ENCODE assay signal across 17 cellular contexts in genomic region chr4:4881432-4881831, GRCh38. TPM values are rescaled to one million over a fixed set of nuclear protein-coding genes. Genes with fewer than 3 reads are reported as not detected.
DNase-seq lines count a peak whose midpoint lies in the region; ATAC-seq, FAIRE-seq and TF ChIP-seq lines count a peak whose summit lies in the region.
"Had no signal": no experiment of that assay in that cellular context is flagged by ENCODE, and none has a peak within 500 bp of the region (broad histone marks: within the 10 kb centered on the region; RNA-seq: fewer than 3 reads in every experiment).

No MANE protein-coding gene starts in this region.

- no peak for TF ChIP-seq RAD21 in K562 (CRISPR knock-in tag; conservative IDR thresholded peaks at IDR 0.05 in 1 of 2, IDR thresholded peaks at IDR 0.05 in 1 of 2)

- no peaks in the 10 kb centered on the region for H3K9me3 ChIP-seq in HEK293 (ENCODE audit: control insufficient read depth, insufficient read depth, low read depth, low read length)
- H3K9me3 ChIP-seq in K562 (replicated peaks; ENCODE audit: control insufficient read depth, insufficient read depth, low read depth, low read length) = no peaks in the 10 kb centered on the region
- H3K9me3 ChIP-seq: BLaER1 treated with 17β-estradiol and CSF1 and Interleukin-3, amounts not matched to agents 10 nM and 100 nM had no signal

- H3K4me1 ChIP-seq in HEK293 (ENCODE audit: control insufficient read depth, insufficient read depth, low read length) = no peaks in the 10 kb centered on the region
- no peaks in the 10 kb centered on the region for H3K4me1 ChIP-seq in K562 (replicated peaks in 1 of 2; ENCODE audit: control insufficient read depth in 2 of 2, insufficient read depth in 2 of 2, low read length in 2 of 2)

- no peak overlapping the region for H2AFZ ChIP-seq in K562 (ENCODE audit: low read depth, low read length)

- peaks cover 8% of the 10 kb centered on the region; the same call in 1 of the 2 replicates for H4K20me1 ChIP-seq in K562 (replicated peaks; ENCODE audit: control insufficient read depth, insufficient read depth, low read length)
- H4K20me1 ChIP-seq: BLaER1 treated with 17β-estradiol and CSF1 and Interleukin-3, amounts not matched to agents 10 nM and 100 nM had no signal

- H3K4me3 ChIP-seq in HEK293 (ENCODE audit: low read depth, low read length) = no peak overlapping the region
- H3K4me3 ChIP-seq in K562 = no peak overlapping the region
- H3K4me3 ChIP-seq: BLaER1 treated with 17β-estradiol and CSF1 and Interleukin-3, amounts not matched to agents 10 nM and 100 nM had no signal

- H3K36me3 ChIP-seq in HEK293 (ENCODE audit: control insufficient read depth in 2 of 2, insufficient read depth in 1 of 2, low read length in 2 of 2) (no peaks in the 10 kb centered on the region), K562 (ENCODE audit: control insufficient read depth, insufficient read depth, low read length) (no peaks in the 10 kb centered on the region)
- H3K36me3 ChIP-seq: BLaER1 treated with 17β-estradiol and CSF1 and Interleukin-3, amounts not matched to agents 10 nM and 100 nM had no signal

- intact Hi-C loops in K562 (cut with micrococcal nuclease) = loop anchor here (2.0 kb wide), 1 partner anchor 393 kb away; no protein-coding TSS in a partner anchor

- CTCF ChIA-PET in HEK293 (lab: Yijun Ruan, JAX) = no interaction called here
- CTCF ChIA-PET in K562 (lab: Yijun Ruan, JAX; ENCODE audit: low intra/inter-chr PET ratio) = no interaction called here

- POLR2A ChIA-PET in HEK293 (lab: Yijun Ruan, JAX) = no interaction called here
- POLR2A ChIA-PET in K562 (lab: Yijun Ruan, JAX) = no interaction called here

- no peak for TF ChIP-seq POLR2A in K562 (conservative IDR thresholded peaks at IDR 0.05)

- no peak for ATAC-seq in K562
- no peak for ATAC-seq in HG03565 (IDR thresholded peaks at IDR 0.05; ENCODE audit: unreplicated experiment)

- no peak for FAIRE-seq in K562 (lab: Jason Lieb, UNC)
- FAIRE-seq: D721Med, GM12892, GM18507 had no signal

- H3K27ac ChIP-seq in HEK293 (ENCODE audit: extremely low read depth, low read depth, low read length) (no peak overlapping the region), K562 (ENCODE audit: extremely low read depth, low read depth, low read length) (no peak overlapping the region)
- H3K27ac ChIP-seq: BLaER1 treated with 17β-estradiol and CSF1 and Interleukin-3, amounts not matched to agents 10 nM and 100 nM; HL-60 had no signal

- BruUV-seq in K562 (replicated peaks; lab: Mats Ljungman, UMichigan) = no TSS peak

- no peak overlapping the region for H3K4me2 ChIP-seq in K562 (ENCODE audit: insufficient read depth, low read length)

- 0% methylated on average over 2 of the region's 2 CpGs for WGBS in K562 (ENCODE audit: insufficient coverage, low coverage, missing lambda C conversion rate)

- H3K9me1 ChIP-seq in K562 (ENCODE audit: control insufficient read depth, insufficient read depth, low read length) = no peaks in the 10 kb centered on the region

- H3K9ac ChIP-seq in K562 (ENCODE audit: insufficient read depth in 1 of 2, low read depth in 2 of 2, low read length in 2 of 2) = no peak overlapping the region
- H3K9ac ChIP-seq: BLaER1 treated with 17β-estradiol and CSF1 and Interleukin-3, amounts not matched to agents 10 nM and 100 nM had no signal

- no peak for TF ChIP-seq EP300 in K562 (IDR thresholded peaks at IDR 0.05; ENCODE audit: low read length)

- no peak for DNase-seq in K562 (ENCODE audit: extremely low read depth in 1 of 4, low spot score in 3 of 4)
- peak; percentile 14 for DNase-seq in fibroblast of peridontal ligament (ENCODE audit: extremely low read depth)
- no peak for DNase-seq in NCI-H774 (lab: John Stamatoyannopoulos, UW)
- DNase-seq in amygdala (lab: John Stamatoyannopoulos, UW) = no peak
- DNase-seq: CD8-positive, alpha-beta memory T cell; COR-L47; GDM1; GOT3; H7 had no signal

- H3K27me3 ChIP-seq in K562 (ENCODE audit: control insufficient read depth in 2 of 2, insufficient read depth in 2 of 2, low read length in 2 of 2) = peaks cover 6 to 24% of the 10 kb centered on the region in 2 experiments; a peak in 4 of 5 replicates
- H3K27me3 ChIP-seq: BLaER1 treated with 17β-estradiol and CSF1 and Interleukin-3, amounts not matched to agents 10 nM and 100 nM had no signal

- TF ChIP-seq CTCF in HEK293 (tag by site-specific recombination; IDR thresholded peaks at IDR 0.05) (no peak), K562 (IDR thresholded peaks at IDR 0.05 in 2 of 3, conservative IDR thresholded peaks at IDR 0.05 in 1 of 3; ENCODE audit: insufficient read depth in 2 of 3, low read depth in 1 of 3, low read length in 3 of 3) (no peak)

- no peaks in the 10 kb centered on the region for H3K79me2 ChIP-seq in K562 (ENCODE audit: control insufficient read depth, insufficient read depth, low read length)

- in situ Hi-C loops in K562 (cut with MboI) = loop anchor here (10.0 kb wide), 1 partner anchor 387 kb away; no protein-coding TSS in a partner anchor

TF ChIP-seq in HEK293, 187 proteins besides CTCF, POLR2A, EP300 and RAD21 (continues in another document):
- TF ChIP-seq ZNF692 (tag by site-specific recombination; IDR thresholded peaks at IDR 0.05) (0 out of 2 replicates have a peak, but pooled peaks have one; percentile 37), ZNF629 (tag by site-specific recombination; IDR thresholded peaks at IDR 0.05) (no peak), SP3 (tag by site-specific recombination; IDR thresholded peaks at IDR 0.05) (no peak)

TF ChIP-seq in K562, 482 proteins besides CTCF, POLR2A, EP300 and RAD21:
- TF ChIP-seq, protein P1, sequence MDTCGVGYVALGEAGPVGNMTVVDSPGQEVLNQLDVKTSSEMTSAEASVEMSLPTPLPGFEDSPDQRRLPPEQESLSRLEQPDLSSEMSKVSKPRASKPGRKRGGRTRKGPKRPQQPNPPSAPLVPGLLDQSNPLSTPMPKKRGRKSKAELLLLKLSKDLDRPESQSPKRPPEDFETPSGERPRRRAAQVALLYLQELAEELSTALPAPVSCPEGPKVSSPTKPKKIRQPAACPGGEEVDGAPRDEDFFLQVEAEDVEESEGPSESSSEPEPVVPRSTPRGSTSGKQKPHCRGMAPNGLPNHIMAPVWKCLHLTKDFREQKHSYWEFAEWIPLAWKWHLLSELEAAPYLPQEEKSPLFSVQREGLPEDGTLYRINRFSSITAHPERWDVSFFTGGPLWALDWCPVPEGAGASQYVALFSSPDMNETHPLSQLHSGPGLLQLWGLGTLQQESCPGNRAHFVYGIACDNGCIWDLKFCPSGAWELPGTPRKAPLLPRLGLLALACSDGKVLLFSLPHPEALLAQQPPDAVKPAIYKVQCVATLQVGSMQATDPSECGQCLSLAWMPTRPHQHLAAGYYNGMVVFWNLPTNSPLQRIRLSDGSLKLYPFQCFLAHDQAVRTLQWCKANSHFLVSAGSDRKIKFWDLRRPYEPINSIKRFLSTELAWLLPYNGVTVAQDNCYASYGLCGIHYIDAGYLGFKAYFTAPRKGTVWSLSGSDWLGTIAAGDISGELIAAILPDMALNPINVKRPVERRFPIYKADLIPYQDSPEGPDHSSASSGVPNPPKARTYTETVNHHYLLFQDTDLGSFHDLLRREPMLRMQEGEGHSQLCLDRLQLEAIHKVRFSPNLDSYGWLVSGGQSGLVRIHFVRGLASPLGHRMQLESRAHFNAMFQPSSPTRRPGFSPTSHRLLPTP (IDR thresholded peaks at IDR 0.05; ENCODE audit: borderline replicate concordance, extremely low read depth, insufficient read length) = no peak
- TF ChIP-seq BDP1 (IDR thresholded peaks at IDR 0.05; ENCODE audit: insufficient read depth, insufficient read length) = no peak
- no peak for TF ChIP-seq ZNF347 (CRISPR knock-in tag; IDR thresholded peaks at IDR 0.05; ENCODE audit: low read depth)
- TF ChIP-seq CEBPG (CRISPR knock-in tag; IDR thresholded peaks at IDR 0.05) = no peak
- peak in 1 of 2 experiments; percentile 85; a peak in 2 of 4 replicates for TF ChIP-seq CEBPG (tag; conservative IDR thresholded peaks at IDR 0.05 in 1 of 2, IDR thresholded peaks at IDR 0.05 in 1 of 2)
- no peak for TF ChIP-seq FOXM1 (IDR thresholded peaks at IDR 0.05; ENCODE audit: low read depth)
- TF ChIP-seq FOXM1 (CRISPR knock-in tag; IDR thresholded peaks at IDR 0.05; ENCODE audit: low read depth) = no peak
- TF ChIP-seq, protein P2, sequence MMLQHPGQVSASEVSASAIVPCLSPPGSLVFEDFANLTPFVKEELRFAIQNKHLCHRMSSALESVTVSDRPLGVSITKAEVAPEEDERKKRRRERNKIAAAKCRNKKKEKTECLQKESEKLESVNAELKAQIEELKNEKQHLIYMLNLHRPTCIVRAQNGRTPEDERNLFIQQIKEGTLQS (IDR thresholded peaks at IDR 0.05) = peak; percentile 47; the same call in 1 of the 2 replicates
- TF ChIP-seq, protein P2 (CRISPR knock-in tag; conservative IDR thresholded peaks at IDR 0.05) = no peak
- TF ChIP-seq TRIM24 (IDR thresholded peaks at IDR 0.05) = peak in 1 of 2 experiments; percentile 32; a peak in 1 of 4 replicates
- TF ChIP-seq SMAD3 (CRISPR knock-in tag; conservative IDR thresholded peaks at IDR 0.05) = no peak
TF ChIP-seq in K562: peak in this region for 3.

RNA-seq across cellular contexts. Expression of gene MSX1, which starts 22.0 kb away (rescaled TPM):
- 0.56 and 1.8 TPM in 2 replicates for total RNA-seq in K562 (2011; cell fraction: chromatin; rRNA removed; ENCODE audit: low replicate concordance)
- total RNA-seq in K562 (2011; cell fraction: nucleolus; rRNA removed) = 1.8 and 2.5 TPM in 2 replicates
- 1.0 and 1.3 TPM in 2 replicates for total RNA-seq in K562 (2011; cell fraction: nucleoplasm; rRNA removed)
- total RNA-seq in K562 (2014; rRNA removed) (4.9 and 6.5 TPM in 2 replicates), K562 (2014; rRNA removed; fragmentation: Illumina TruSeq; extraction: Trizol) (1.3 and 1.6 TPM in 2 replicates), K562 (2015; rRNA removed; fragmentation: Illumina TruSeq; extraction: Trizol) (1.6 and 2.3 TPM in 2 replicates), K562 (2021) (6.1 and 6.3 TPM in 2 replicates)
- polyA plus RNA-seq in K562 (2011; rRNA removed) (2.7 and 4.0 TPM in 2 replicates), K562 (2014; fragmentation: Illumina TruSeq; extraction: Trizol) (1.3 and 1.9 TPM in 2 replicates), K562 (2014; fragmentation: Nextera tagmentation; extraction: Ambion mirVana) (1 to 10 TPM; 1.4 to 1.8 TPM), K562 (2014; rRNA removed) (6.0 and 8.3 TPM in 2 replicates)
- 2.9 and 12.3 TPM in 2 replicates for polyA plus RNA-seq in K562 (2011; cell fraction: cytosol; rRNA removed)
- polyA plus RNA-seq in K562 (2011; cell fraction: nucleus; rRNA removed) = 4.8 and 6.3 TPM in 2 replicates
- 2.0 and 7.0 TPM in 2 replicates for polyA plus RNA-seq in K562 (2012)
- polyA minus RNA-seq in K562 (2011; rRNA and poly(A)+ RNA removed) = 0.21 and 0.30 TPM in 2 replicates
- polyA minus RNA-seq in K562 (2011; cell fraction: cytosol; rRNA and poly(A)+ RNA removed) = 0.73 and 2.4 TPM in 2 replicates
- 1.8 and 2.2 TPM in 2 replicates for polyA minus RNA-seq in K562 (2011; cell fraction: nucleus; rRNA and poly(A)+ RNA removed)
- total RNA-seq: B cell had no signal
- polyA plus RNA-seq: CD8-positive, alpha-beta memory T cell had no signal

Comparison
In these comparisons a context has a peak if more than half of its experiments do, and no peak if none do; other contexts are left out.
1. Of the 44 proteins assayed by ChIP-seq in both K562 and HEK293: peak only in K562: none; only in HEK293: ATF2, PRDM10 and ZBTB17; in both: none; in neither: 41.